27 cellular contexts compared by ENCODE assay signal in genomic region chr6:108211676-108212075, GRCh38. TPM values are rescaled to one million over a fixed set of nuclear protein-coding genes. Genes with fewer than 3 reads are reported as not detected.
"Had no signal": no experiment of that assay in that cellular context is flagged by ENCODE, and none has a peak within 500 bp of the region (broad histone marks: within the 10 kb centered on the region; RNA-seq: fewer than 3 reads in every experiment).

No MANE protein-coding gene starts in this region.

- H3K27ac ChIP-seq: pancreas, stomach, vagina had no signal

- H3K4me1 Mint-ChIP-seq: activated B cell treated with CpG ODN at 0.5 μM for 24 hours, brain, nephron had no signal

- H3K4me2 ChIP-seq: smooth muscle cell had no signal

- H3K27me3 Mint-ChIP-seq: activated B cell treated with CpG ODN at 0.5 μM for 24 hours; activated CD8-positive, alpha-beta memory T cell treated with anti-CD3 and anti-CD28 coated beads, Interleukin-2, amount 10 ng/mL, durations not matched to agents 7 days and 5 days; activated CD8-positive, alpha-beta T cell treated with anti-CD3 and anti-CD28 coated beads for 36 hours; brain; dendritic cell treated with granulocyte-macrophage colony-stimulating factor and Interleukin-4, amounts not matched to agents 40 ng/mL and 50 ng/mL, for 4 days; stimulated activated memory B cell treated with anti-CD40 and anti-IgM and Interleukin-4, amounts not matched to agents 10 μg/mL and 1 μg/mL and 100 μg/mL, for 72 hours had no signal

- H3K9me3 ChIP-seq: pancreas, stomach, vagina had no signal

- H3K27me3 ChIP-seq: pancreas, stomach, vagina had no signal

- H3K27ac Mint-ChIP-seq: activated B cell treated with CpG ODN at 0.5 μM for 24 hours; activated CD8-positive, alpha-beta memory T cell treated with anti-CD3 and anti-CD28 coated beads, Interleukin-2, amount 10 ng/mL, durations not matched to agents 7 days and 5 days; activated CD8-positive, alpha-beta T cell treated with anti-CD3 and anti-CD28 coated beads for 36 hours; activated T-helper 1 cell treated with anti-CD3 and anti-CD28 coated beads, Interleukin-12 subunit alpha, Interleukin-12 subunit beta, Interleukin-2, Interleukin-4 antibody, amounts not matched to agents 30 ng/mL and 10 ng/mL and 1 ng/mL, durations not matched to agents 14 hours and 24 hours and 36 hours; brain; dendritic cell treated with granulocyte-macrophage colony-stimulating factor and Interleukin-4, amounts not matched to agents 40 ng/mL and 50 ng/mL, for 4 days; immature natural killer cell; nephron; T-helper 1 cell treated with Interleukin-12 subunit alpha and Interleukin-12 subunit beta and Interleukin-4 antibody, amounts not matched to agents 30 μg/mL and 1 μg/mL, for 36 hours had no signal

- H3K4me3 ChIP-seq: pancreas, smooth muscle cell, stomach, vagina had no signal

- ATAC-seq: activated CD8-positive, alpha-beta memory T cell treated with anti-CD3 and anti-CD28 coated beads, Interleukin-2, amount 10 ng/mL, durations not matched to agents 7 days and 5 days; activated CD8-positive, alpha-beta T cell treated with anti-CD3 and anti-CD28 coated beads for 36 hours; left lobe of liver; pancreas; sciatic nerve; stimulated activated memory B cell treated with anti-CD40 and anti-IgM and Interleukin-4, amounts not matched to agents 10 μg/mL and 1 μg/mL and 100 μg/mL, for 72 hours had no signal

- DNase-seq: activated B cell treated with CpG ODN at 0.5 μM for 24 hours; activated CD4-positive, alpha-beta T cell treated with anti-CD3 and anti-CD28 coated beads for 48 hours; activated CD8-positive, alpha-beta memory T cell treated with anti-CD3 and anti-CD28 coated beads, Interleukin-2, amount 10 ng/mL, durations not matched to agents 7 days and 5 days; activated CD8-positive, alpha-beta T cell treated with anti-CD3 and anti-CD28 coated beads for 36 hours; activated gamma-delta T cell; activated naive CD4-positive, alpha-beta T cell treated with anti-CD3 and anti-CD28 coated beads, Interleukin-2, amount 50 U/mL, for 16 hours; activated T-cell treated with anti-CD3 and anti-CD28 coated beads for 4 hours; aorta; caudate nucleus; effector CD4-positive, alpha-beta T cell; foreskin melanocyte; immature natural killer cell; pancreas; stimulated activated CD4-positive, alpha-beta T cell treated with anti-CD3 and anti-CD28 coated beads, Interleukin-15, amount 100 ng/mL, for 24 hours; stomach; T1000 had no signal

- H3K9me3 Mint-ChIP-seq: activated B cell treated with CpG ODN at 0.5 μM for 24 hours; activated CD8-positive, alpha-beta T cell treated with anti-CD3 and anti-CD28 coated beads for 36 hours; activated T-helper 1 cell treated with anti-CD3 and anti-CD28 coated beads, Interleukin-12 subunit alpha, Interleukin-12 subunit beta, Interleukin-2, Interleukin-4 antibody, amounts not matched to agents 30 ng/mL and 10 ng/mL and 1 ng/mL, durations not matched to agents 14 hours and 24 hours and 36 hours; brain; dendritic cell treated with granulocyte-macrophage colony-stimulating factor and Interleukin-4, amounts not matched to agents 40 ng/mL and 50 ng/mL, for 4 days; immature natural killer cell; nephron; stimulated activated memory B cell treated with anti-CD40 and anti-IgM and Interleukin-4, amounts not matched to agents 10 μg/mL and 1 μg/mL and 100 μg/mL, for 72 hours; T-helper 1 cell treated with Interleukin-12 subunit alpha and Interleukin-12 subunit beta and Interleukin-4 antibody, amounts not matched to agents 30 μg/mL and 1 μg/mL, for 36 hours had no signal

- H3K4me3 Mint-ChIP-seq: activated B cell treated with CpG ODN at 0.5 μM for 24 hours; activated CD8-positive, alpha-beta memory T cell treated with anti-CD3 and anti-CD28 coated beads, Interleukin-2, amount 10 ng/mL, durations not matched to agents 7 days and 5 days; activated CD8-positive, alpha-beta T cell treated with anti-CD3 and anti-CD28 coated beads for 36 hours; activated T-helper 1 cell treated with anti-CD3 and anti-CD28 coated beads, Interleukin-12 subunit alpha, Interleukin-12 subunit beta, Interleukin-2, Interleukin-4 antibody, amounts not matched to agents 30 ng/mL and 10 ng/mL and 1 ng/mL, durations not matched to agents 14 hours and 24 hours and 36 hours; brain; dendritic cell treated with granulocyte-macrophage colony-stimulating factor and Interleukin-4, amounts not matched to agents 40 ng/mL and 50 ng/mL, for 4 days; immature natural killer cell; nephron; stimulated activated memory B cell treated with anti-CD40 and anti-IgM and Interleukin-4, amounts not matched to agents 10 μg/mL and 1 μg/mL and 100 μg/mL, for 72 hours; T-helper 1 cell treated with Interleukin-12 subunit alpha and Interleukin-12 subunit beta and Interleukin-4 antibody, amounts not matched to agents 30 μg/mL and 1 μg/mL, for 36 hours had no signal

RNA-seq across cellular contexts. Expression of gene NR2E1, which starts 45.9 kb away (rescaled TPM):
- total RNA-seq: activated B cell treated with CpG ODN at 0.5 μM for 24 hours; activated CD8-positive, alpha-beta memory T cell treated with anti-CD3 and anti-CD28 coated beads, Interleukin-2, amount 10 ng/mL, durations not matched to agents 7 days and 5 days; activated CD8-positive, alpha-beta T cell treated with anti-CD3 and anti-CD28 coated beads for 36 hours; activated T-helper 1 cell treated with anti-CD3 and anti-CD28 coated beads, Interleukin-12 subunit alpha, Interleukin-12 subunit beta, Interleukin-2, Interleukin-4 antibody, amounts not matched to agents 30 ng/mL and 10 ng/mL and 1 ng/mL, durations not matched to agents 14 hours and 24 hours and 36 hours; aorta; kidney epithelial cell; left lobe of liver; sciatic nerve; smooth muscle cell; stomach; vagina had no signal
- polyA plus RNA-seq: aorta, immature natural killer cell, smooth muscle cell, stomach had no signal
